ENCODE assay signal across 12 cellular contexts in the genomic region with DNA sequence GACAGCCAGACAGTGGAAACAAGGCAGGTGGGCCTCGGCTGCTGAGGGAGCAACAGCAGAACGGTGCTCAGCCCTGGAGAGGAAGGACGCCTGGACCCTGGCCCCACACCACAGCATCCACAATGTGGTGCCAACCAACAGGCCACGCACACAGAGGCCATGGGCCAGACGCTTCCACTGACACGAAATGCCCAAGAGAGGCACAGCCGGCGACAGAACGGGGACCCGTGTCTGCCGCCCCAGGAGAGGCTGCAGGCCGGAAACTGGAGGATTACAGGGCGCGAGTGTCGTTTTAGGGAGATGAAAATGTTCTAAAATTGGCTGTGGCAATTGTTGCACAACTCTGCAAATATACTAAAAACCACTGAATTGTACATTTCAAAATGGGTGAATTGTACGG.
A peak's percentile ranks its signal among the peaks of the same experiment; 100 is the strongest.
DNase-seq lines count a peak whose midpoint lies in the region; ATAC-seq, FAIRE-seq and TF ChIP-seq lines count a peak whose summit lies in the region.
"Had no signal": no experiment of that assay in that cellular context is flagged by ENCODE, and none has a peak within 500 bp of the region (broad histone marks: within the 10 kb centered on the region; RNA-seq: fewer than 3 reads in every experiment).

No MANE protein-coding gene starts in this region.

- 67% methylated on average over 16 of the region's 16 CpGs for WGBS in smooth muscle cell (ENCODE audit: low lambda C conversion rate)

- peaks cover 65% of the 10 kb centered on the region for H3K79me2 ChIP-seq in smooth muscle cell (ENCODE audit: low read depth)

- no peak overlapping the region for H3K4me3 Mint-ChIP-seq in activated CD8-positive, alpha-beta memory T cell treated with anti-CD3 and anti-CD28 coated beads, Interleukin-2, amount 10 ng/mL, durations not matched to agents 7 days and 5 days

- no peaks in the 10 kb centered on the region for H3K9me3 ChIP-seq in smooth muscle cell (replicated peaks; ENCODE audit: low read depth)

- peak overlapping the region; percentile 97 for H3K27ac ChIP-seq in smooth muscle cell (ENCODE audit: low read depth)

- no peak overlapping the region for H3K27ac Mint-ChIP-seq in activated CD8-positive, alpha-beta memory T cell treated with anti-CD3 and anti-CD28 coated beads, Interleukin-2, amount 10 ng/mL, durations not matched to agents 7 days and 5 days

- no peaks in the 10 kb centered on the region for H3K27me3 Mint-ChIP-seq in activated CD8-positive, alpha-beta memory T cell treated with anti-CD3 and anti-CD28 coated beads, Interleukin-2, amount 10 ng/mL, durations not matched to agents 7 days and 5 days

- H3K9ac ChIP-seq in smooth muscle cell (ENCODE audit: low read depth), result no peak overlapping the region

- no peak for TF ChIP-seq POLR2A in GM12891 (IDR thresholded peaks at IDR 0.05; ENCODE audit: low read depth, low read length)

- H3K27me3 ChIP-seq in smooth muscle cell (ENCODE audit: low read depth), result no peaks in the 10 kb centered on the region

- H3K9me3 Mint-ChIP-seq in activated CD8-positive, alpha-beta memory T cell treated with anti-CD3 and anti-CD28 coated beads, Interleukin-2, amount 10 ng/mL, durations not matched to agents 7 days and 5 days (ENCODE audit: low read depth), result no peaks in the 10 kb centered on the region

- peaks cover 41% of the 10 kb centered on the region for H4K20me1 ChIP-seq in smooth muscle cell (ENCODE audit: low read depth)

- no peak for ATAC-seq in activated CD8-positive, alpha-beta memory T cell treated with anti-CD3 and anti-CD28 coated beads, Interleukin-2, amount 10 ng/mL, durations not matched to agents 7 days and 5 days

- FAIRE-seq in GM12891 (lab: Jason Lieb, UNC), result peak; percentile 45
- FAIRE-seq: D721Med had no signal

- H3K4me1 Mint-ChIP-seq in activated CD8-positive, alpha-beta memory T cell treated with anti-CD3 and anti-CD28 coated beads, Interleukin-2, amount 10 ng/mL, durations not matched to agents 7 days and 5 days, result peaks cover 55% of the 10 kb centered on the region

- TF ChIP-seq CTCF in fibroblast of villous mesenchyme (IDR thresholded peaks at IDR 0.05; ENCODE audit: insufficient read depth, low read depth, low read length) (no peak), smooth muscle cell (IDR thresholded peaks at IDR 0.05; ENCODE audit: borderline replicate concordance, insufficient read depth, poor library complexity, severe bottlenecking) (no peak), GM20000 (IDR thresholded peaks at IDR 0.05; ENCODE audit: extremely low read depth, missing control alignments) (no peak)

- CTCF ChIA-PET in activated CD8-positive, alpha-beta memory T cell treated with anti-CD3 and anti-CD28 coated beads, Interleukin-2, amount 10 ng/mL, durations not matched to agents 7 days and 5 days (lab: Charles Lee), result no interaction called here

- no peaks in the 10 kb centered on the region for H3K36me3 ChIP-seq in smooth muscle cell (ENCODE audit: low read depth)

- peak overlapping the region; percentile 81 for H3K4me2 ChIP-seq in smooth muscle cell

- H3K4me3 ChIP-seq in fibroblast of villous mesenchyme (ENCODE audit: low read depth, low read length) (no peak overlapping the region), smooth muscle cell (no peak overlapping the region)

- no peak overlapping the region for H2AFZ ChIP-seq in smooth muscle cell (ENCODE audit: low read depth)
- H2AFZ ChIP-seq: PC-9 had no signal

- peaks cover 20% of the 10 kb centered on the region for H3F3A ChIP-seq in smooth muscle cell (ENCODE audit: low read depth)

- DNase-seq in GM12891 (ENCODE audit: insufficient read length, low spot score), result no peak
- peak; percentile 35 for DNase-seq in RPMI7951 (ENCODE audit: low read depth)
- peak; percentile 68 for DNase-seq in fibroblast of villous mesenchyme (ENCODE audit: low read depth)
- DNase-seq in smooth muscle cell (lab: John Stamatoyannopoulos, UW; ENCODE audit: unreplicated experiment), result no peak
- DNase-seq in activated CD8-positive, alpha-beta memory T cell treated with anti-CD3 and anti-CD28 coated beads, Interleukin-2, amount 10 ng/mL, durations not matched to agents 7 days and 5 days, result no peak
- no peak for DNase-seq in 8988T
- no peak for DNase-seq in SW480 (ENCODE audit: low spot score)
- no peak for DNase-seq in GM20000 (ENCODE audit: low spot score)
- DNase-seq: cortex of kidney, NCI-H1930, PC-9 had no signal

- no peaks in the 10 kb centered on the region for H3K36me3 Mint-ChIP-seq in activated CD8-positive, alpha-beta memory T cell treated with anti-CD3 and anti-CD28 coated beads, Interleukin-2, amount 10 ng/mL, durations not matched to agents 7 days and 5 days

- H3K4me1 ChIP-seq in smooth muscle cell (ENCODE audit: low read depth), result peaks cover 30% of the 10 kb centered on the region

TF ChIP-seq in GM12891, 5 proteins besides CTCF, POLR2A, EP300 and RAD21:
- TF ChIP-seq TAF1 (IDR thresholded peaks at IDR 0.05; ENCODE audit: low read depth, low read length), result no peak
- no peak for TF ChIP-seq POU2F2 (IDR thresholded peaks at IDR 0.05; ENCODE audit: low read depth, low read length)
- TF ChIP-seq PAX5 (IDR thresholded peaks at IDR 0.05; ENCODE audit: insufficient read depth, low read length, severe bottlenecking), result no peak
- no peak for TF ChIP-seq SPI1 (IDR thresholded peaks at IDR 0.05; ENCODE audit: low read depth, low read length)
- no peak for TF ChIP-seq POLR2AphosphoS5 (IDR thresholded peaks at IDR 0.05; ENCODE audit: low read depth, low read length)

Comparison
In these comparisons a context has a peak if more than half of its experiments do, and no peak if none do; other contexts are left out.
1. DNase-seq: peak in RPMI7951 (single experiment) and fibroblast of villous mesenchyme (single experiment); none in GM12891 (single experiment), smooth muscle cell (single experiment), activated CD8-positive, alpha-beta memory T cell treated with anti-CD3 and anti-CD28 coated beads, Interleukin-2, amount 10 ng/mL, durations not matched to agents 7 days and 5 days (single experiment), 8988T (single experiment), SW480 (single experiment) and GM20000 (single experiment).